In genomic region chr20:3846378-3846739, GRCh38 we compare ENCODE assay signal across 8 cellular contexts. TPM values are rescaled to one million over a fixed set of nuclear protein-coding genes. Genes with fewer than 3 reads are reported as not detected.
DNase-seq lines count a peak whose midpoint lies in the region; ATAC-seq and TF ChIP-seq lines count a peak whose summit lies in the region.

No MANE protein-coding gene starts in this region.

- H3K27ac ChIP-seq in upper lobe of right lung: peak overlapping the region; percentile 97

- H3K4me3 Mint-ChIP-seq in activated naive CD4-positive, alpha-beta T cell treated with anti-CD3 and anti-CD28 coated beads, Interleukin-2, amount 10 ng/mL, durations not matched to agents 7 days and 5 days: peak overlapping the region; percentile 84
- H3K4me3 Mint-ChIP-seq in brain (peak overlapping the region; percentile 91 to 97 (median 95)), memory B cell (peak overlapping the region; percentile 91)

- H3K4me1 Mint-ChIP-seq in activated naive CD4-positive, alpha-beta T cell treated with anti-CD3 and anti-CD28 coated beads, Interleukin-2, amount 10 ng/mL, durations not matched to agents 7 days and 5 days: peaks cover 25% of the 10 kb centered on the region
- peaks cover 30% of the 10 kb centered on the region for H3K4me1 Mint-ChIP-seq in brain
- H3K4me1 Mint-ChIP-seq in memory B cell: peaks cover 16% of the 10 kb centered on the region

- intact Hi-C loops in upper lobe of right lung (cut with DNase I): no loop called here

- CTCF ChIA-PET in activated naive CD4-positive, alpha-beta T cell treated with anti-CD3 and anti-CD28 coated beads, Interleukin-2, amount 10 ng/mL, durations not matched to agents 7 days and 5 days (lab: Charles Lee): interaction anchor here (1.1 kb wide), 1 partner anchor 8 kb away, joined by 4 read pairs; no protein-coding TSS in a partner anchor

- H3K36me3 ChIP-seq in upper lobe of right lung: no peaks in the 10 kb centered on the region

- no peak for ATAC-seq in memory B cell (ENCODE audit: low read depth)
- no peak for ATAC-seq in upper lobe of right lung
- ATAC-seq in GM21786 (IDR thresholded peaks at IDR 0.05; ENCODE audit: unreplicated experiment): no peak
- ATAC-seq in HG02642 (IDR thresholded peaks at IDR 0.05; ENCODE audit: poor library complexity, unreplicated experiment): no peak

- no peaks in the 10 kb centered on the region for H3K9me3 ChIP-seq in upper lobe of right lung

- no peaks in the 10 kb centered on the region for H3K9me3 Mint-ChIP-seq in activated naive CD4-positive, alpha-beta T cell treated with anti-CD3 and anti-CD28 coated beads, Interleukin-2, amount 10 ng/mL, durations not matched to agents 7 days and 5 days
- H3K9me3 Mint-ChIP-seq in brain (no peaks in the 10 kb centered on the region), memory B cell (no peaks in the 10 kb centered on the region)

- H3K27me3 Mint-ChIP-seq in activated naive CD4-positive, alpha-beta T cell treated with anti-CD3 and anti-CD28 coated beads, Interleukin-2, amount 10 ng/mL, durations not matched to agents 7 days and 5 days: no peaks in the 10 kb centered on the region
- H3K27me3 Mint-ChIP-seq in brain (peaks cover 14% of the 10 kb centered on the region), memory B cell (no peaks in the 10 kb centered on the region)

- DNase-seq in activated naive CD4-positive, alpha-beta T cell treated with anti-CD3 and anti-CD28 coated beads, Interleukin-2, amount 10 ng/mL, durations not matched to agents 7 days and 5 days: no peak
- no peak for DNase-seq in activated naive CD4-positive, alpha-beta T cell treated with Interleukin-2 at 50 U/mL for 16 hours
- peak in 1 of 2 donors; percentile 31 for DNase-seq in memory B cell (ENCODE audit: low spot score in 2 of 2)
- DNase-seq in upper lobe of right lung: no peak
- no peak for DNase-seq in dermis blood vessel endothelial cell

- TF ChIP-seq CTCF in brain (conservative IDR thresholded peaks at IDR 0.05) (no peak), upper lobe of right lung (IDR thresholded peaks at IDR 0.05) (no peak)

- H3K4me3 ChIP-seq in upper lobe of right lung: peak overlapping the region; percentile 99

- no peaks in the 10 kb centered on the region for H3K27me3 ChIP-seq in upper lobe of right lung

- peak overlapping the region; percentile 88 for H3K27ac Mint-ChIP-seq in activated naive CD4-positive, alpha-beta T cell treated with anti-CD3 and anti-CD28 coated beads, Interleukin-2, amount 10 ng/mL, durations not matched to agents 7 days and 5 days
- H3K27ac Mint-ChIP-seq in brain (peak overlapping the region; percentile 86 to 95 (median 88)), memory B cell (peak overlapping the region; percentile 86)

- peaks cover 15% of the 10 kb centered on the region for H3K4me1 ChIP-seq in upper lobe of right lung

- peaks cover 10% of the 10 kb centered on the region for H3K36me3 Mint-ChIP-seq in activated naive CD4-positive, alpha-beta T cell treated with anti-CD3 and anti-CD28 coated beads, Interleukin-2, amount 10 ng/mL, durations not matched to agents 7 days and 5 days
- H3K36me3 Mint-ChIP-seq in brain: peaks cover 4% of the 10 kb centered on the region
- H3K36me3 Mint-ChIP-seq in memory B cell: no peaks in the 10 kb centered on the region

RNA-seq across cellular contexts. Expression of gene MAVS, which starts 0.3 kb away (rescaled TPM):
- 20.6 TPM for polyA plus RNA-seq in brain (ENCODE audit: insufficient read depth, low read depth, low replicate concordance)
- total RNA-seq in upper lobe of right lung (41.5 TPM), dermis blood vessel endothelial cell (21.4 and 35.7 TPM in 2 replicates)

RNA-seq across cellular contexts. Expression of gene AP5S1, which starts 26.0 kb away (rescaled TPM):
- polyA plus RNA-seq in brain (ENCODE audit: insufficient read depth, low read depth, low replicate concordance): 15.1 TPM
- total RNA-seq in upper lobe of right lung: 13.1 TPM
- 22.3 and 31.6 TPM in 2 replicates for total RNA-seq in dermis blood vessel endothelial cell

RNA-seq across cellular contexts. Expression of gene PANK2, which starts 42.8 kb away (rescaled TPM):
- polyA plus RNA-seq in brain (ENCODE audit: insufficient read depth, low read depth, low replicate concordance): 27.7 TPM
- total RNA-seq in upper lobe of right lung: 37.6 TPM
- total RNA-seq in dermis blood vessel endothelial cell: 63.3 and 77.8 TPM in 2 replicates

RNA-seq across cellular contexts. Expression of gene CDC25B, which starts 50.2 kb away (rescaled TPM):
- 139 TPM for polyA plus RNA-seq in brain (ENCODE audit: insufficient read depth, low read depth, low replicate concordance)
- total RNA-seq in upper lobe of right lung (136 TPM), dermis blood vessel endothelial cell (28.8 and 91.1 TPM in 2 replicates)

RNA-seq across cellular contexts. Expression of gene CENPB, which starts 59.8 kb away (rescaled TPM):
- 122 TPM for polyA plus RNA-seq in brain (ENCODE audit: insufficient read depth, low read depth, low replicate concordance)
- 94.6 TPM for total RNA-seq in upper lobe of right lung
- 115 and 124 TPM in 2 replicates for total RNA-seq in dermis blood vessel endothelial cell
